In the genomic region with DNA sequence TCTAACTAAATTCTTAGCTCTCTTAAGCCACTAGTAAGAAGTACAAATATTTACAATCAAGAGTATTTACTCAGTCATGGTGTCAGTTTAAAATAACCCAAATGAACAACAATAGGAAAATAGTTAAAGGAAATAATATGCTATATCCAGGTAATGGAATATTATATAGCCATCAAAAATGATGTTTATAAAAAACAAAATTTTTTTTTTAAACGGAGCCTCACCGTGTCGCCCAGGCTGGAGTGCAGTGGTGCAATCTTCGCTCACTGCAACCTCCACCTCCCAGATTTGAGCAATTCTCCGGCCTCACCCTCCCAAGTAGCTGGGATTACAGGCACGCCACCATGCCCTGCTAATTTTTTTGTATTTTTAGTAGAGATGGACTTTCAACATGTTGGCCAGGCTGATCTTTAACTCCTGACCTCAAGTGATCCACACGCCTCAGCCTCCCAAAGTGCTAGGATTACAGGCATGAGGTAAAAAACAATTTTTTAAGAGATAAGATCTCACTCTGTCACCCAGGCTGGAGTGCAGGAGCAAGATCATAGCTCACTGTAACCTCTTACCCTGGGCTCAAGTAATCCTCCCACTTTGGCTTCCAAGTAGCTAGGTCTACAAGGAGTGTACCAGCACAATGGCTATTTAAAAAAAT, we compare ENCODE assay signal across 38 cellular contexts.
"Had no signal": no experiment of that assay in that cellular context is flagged by ENCODE, and none has a peak within 500 bp of the region (broad histone marks: within the 10 kb centered on the region; RNA-seq: fewer than 3 reads in every experiment).

No MANE protein-coding gene starts in this region.

- H3K27ac ChIP-seq: ascending aorta, cardiac muscle cell, VCaP had no signal

- H3K9me3 Mint-ChIP-seq: activated CD4-positive, alpha-beta memory T cell treated with anti-CD3 and anti-CD28 coated beads, Interleukin-2, amount 10 ng/mL, durations not matched to agents 7 days and 5 days; activated CD4-positive, alpha-beta T cell treated with anti-CD3 and anti-CD28 coated beads, Interleukin-2, amount 10 ng/mL, durations not matched to agents 7 days and 5 days; activated naive CD4-positive, alpha-beta T cell treated with anti-CD3 and anti-CD28 coated beads, Interleukin-2, amount 10 ng/mL, durations not matched to agents 7 days and 5 days; activated naive CD4-positive, alpha-beta T cell treated with anti-CD3 and anti-CD28 coated beads, Interleukin-2, amount 50 U/mL, for 24 hours; activated naive CD8-positive, alpha-beta T cell treated with anti-CD3 and anti-CD28 coated beads, Interleukin-2, amount 10 ng/mL, durations not matched to agents 7 days and 5 days; activated naive CD8-positive, alpha-beta T cell treated with anti-CD3 and anti-CD28 coated beads, Interleukin-2, amount 50 U/mL, for 24 hours; activated T-cell treated with anti-CD3 and anti-CD28 coated beads, Interleukin-2, amount 50 U/mL, for 24 hours; activated T-helper 2 cell treated with anti-CD3 and anti-CD28 coated beads, Interferon-gamma antibody, Interleukin-2, Interleukin-4, amounts not matched to agents 10 μg/mL and 5 μg/mL and 100 μg/mL, durations not matched to agents 14 hours and 24 hours and 36 hours; central memory CD8-positive, alpha-beta T cell; T-helper 2 cell treated with Interferon-gamma antibody and Interleukin-4, amounts not matched to agents 5 μg/mL and 100 μg/mL, for 36 hours had no signal

- FAIRE-seq: bronchial epithelial cell, TTC549 had no signal

- H3K4me3 ChIP-seq: ascending aorta, cardiac muscle cell had no signal

- H3K4me3 Mint-ChIP-seq: activated CD4-positive, alpha-beta memory T cell treated with anti-CD3 and anti-CD28 coated beads, Interleukin-2, amount 10 ng/mL, durations not matched to agents 7 days and 5 days; activated CD4-positive, alpha-beta T cell treated with anti-CD3 and anti-CD28 coated beads for 36 hours; activated CD4-positive, alpha-beta T cell treated with anti-CD3 and anti-CD28 coated beads, Interleukin-2, amount 10 ng/mL, durations not matched to agents 7 days and 5 days; activated CD8-positive, alpha-beta memory T cell treated with anti-CD3 and anti-CD28 coated beads, Interleukin-2, amount 10 ng/mL, durations not matched to agents 7 days and 5 days; activated CD8-positive, alpha-beta T cell treated with anti-CD3 and anti-CD28 coated beads, Interleukin-2, amount 10 ng/mL, durations not matched to agents 7 days and 5 days; activated naive CD4-positive, alpha-beta T cell treated with anti-CD3 and anti-CD28 coated beads, Interleukin-2, amount 10 ng/mL, durations not matched to agents 7 days and 5 days; activated naive CD4-positive, alpha-beta T cell treated with anti-CD3 and anti-CD28 coated beads, Interleukin-2, amount 50 U/mL, for 24 hours; activated naive CD8-positive, alpha-beta T cell; activated naive CD8-positive, alpha-beta T cell treated with anti-CD3 and anti-CD28 coated beads, Interleukin-2, amount 10 ng/mL, durations not matched to agents 7 days and 5 days; activated naive CD8-positive, alpha-beta T cell treated with anti-CD3 and anti-CD28 coated beads, Interleukin-2, amount 50 U/mL, for 24 hours; activated T-cell treated with anti-CD3 and anti-CD28 coated beads, Interleukin-2, amount 50 U/mL, for 24 hours; brain; central memory CD8-positive, alpha-beta T cell; T-helper 1 cell treated with Interleukin-12 subunit alpha and Interleukin-12 subunit beta and Interleukin-4 antibody, amounts not matched to agents 30 μg/mL and 1 μg/mL, for 36 hours; T-helper 2 cell treated with Interferon-gamma antibody and Interleukin-4, amounts not matched to agents 5 μg/mL and 100 μg/mL, for 36 hours had no signal

- H3K27me3 ChIP-seq: ascending aorta, cardiac muscle cell had no signal

- DNase-seq: activated CD4-positive, alpha-beta memory T cell treated with anti-CD3 and anti-CD28 coated beads, Interleukin-2, amount 10 ng/mL, durations not matched to agents 7 days and 5 days; activated CD4-positive, alpha-beta T cell treated with anti-CD3 and anti-CD28 coated beads for 1 hour; activated CD4-positive, alpha-beta T cell treated with anti-CD3 and anti-CD28 coated beads for 36 hours; activated CD4-positive, alpha-beta T cell treated with anti-CD3 and anti-CD28 coated beads for 48 hours; activated CD4-positive, alpha-beta T cell treated with anti-CD3 and anti-CD28 coated beads, Interleukin-2, amount 10 ng/mL, durations not matched to agents 7 days and 5 days; activated CD4-positive, alpha-beta T cell treated with anti-CD3 and anti-CD28 coated beads, Interleukin-2, amount 50 U/mL, for 48 hours; activated CD4-positive, CD25-positive, alpha-beta regulatory T cell; activated CD8-positive, alpha-beta memory T cell treated with anti-CD3 and anti-CD28 coated beads for 24 hours; activated CD8-positive, alpha-beta memory T cell treated with anti-CD3 and anti-CD28 coated beads, Interleukin-2, amount 10 ng/mL, durations not matched to agents 7 days and 5 days; activated CD8-positive, alpha-beta memory T cell treated with anti-CD3 and anti-CD28 coated beads, Interleukin-2, amount 50 U/mL, for 48 hours; activated CD8-positive, alpha-beta T cell treated with anti-CD3 and anti-CD28 coated beads, Interleukin-2, amount 10 ng/mL, durations not matched to agents 7 days and 5 days; activated effector memory CD4-positive, alpha-beta T cell treated with Interleukin-2 at 50 U/mL for 16 hours; activated gamma-delta T cell; activated naive CD4-positive, alpha-beta T cell treated with anti-CD3 and anti-CD28 coated beads, Interleukin-2, amount 10 ng/mL, durations not matched to agents 7 days and 5 days; activated naive CD4-positive, alpha-beta T cell treated with Interleukin-2 at 50 U/mL for 16 hours; activated naive CD8-positive, alpha-beta T cell treated with anti-CD3 and anti-CD28 coated beads, Interleukin-2, amount 10 ng/mL, durations not matched to agents 7 days and 5 days; activated naive CD8-positive, alpha-beta T cell treated with anti-CD3 and anti-CD28 coated beads, Interleukin-2, amount 50 U/mL, for 24 hours; activated T-cell treated with anti-CD3 and anti-CD28 coated beads, Interleukin-2, amount 50 U/mL, for 24 hours; activated T-cell treated with anti-CD3 and anti-CD28 coated beads, Interleukin-2, amount 50 U/mL, for 48 hours; amygdala; anterior cingulate cortex; caudate nucleus; cerebellar nuclear complex; T-helper 2 cell; T-helper 9 cell had no signal

- H3K4me1 Mint-ChIP-seq: activated CD4-positive, alpha-beta memory T cell treated with anti-CD3 and anti-CD28 coated beads, Interleukin-2, amount 10 ng/mL, durations not matched to agents 7 days and 5 days; activated CD4-positive, alpha-beta T cell treated with anti-CD3 and anti-CD28 coated beads for 36 hours; activated CD4-positive, alpha-beta T cell treated with anti-CD3 and anti-CD28 coated beads, Interleukin-2, amount 10 ng/mL, durations not matched to agents 7 days and 5 days; activated CD8-positive, alpha-beta memory T cell treated with anti-CD3 and anti-CD28 coated beads, Interleukin-2, amount 10 ng/mL, durations not matched to agents 7 days and 5 days; activated naive CD4-positive, alpha-beta T cell treated with anti-CD3 and anti-CD28 coated beads, Interleukin-2, amount 10 ng/mL, durations not matched to agents 7 days and 5 days; activated naive CD4-positive, alpha-beta T cell treated with anti-CD3 and anti-CD28 coated beads, Interleukin-2, amount 50 U/mL, for 24 hours; activated naive CD8-positive, alpha-beta T cell treated with anti-CD3 and anti-CD28 coated beads, Interleukin-2, amount 10 ng/mL, durations not matched to agents 7 days and 5 days; activated naive CD8-positive, alpha-beta T cell treated with anti-CD3 and anti-CD28 coated beads, Interleukin-2, amount 50 U/mL, for 24 hours; brain; central memory CD8-positive, alpha-beta T cell had no signal

- ATAC-seq: activated CD4-positive, alpha-beta T cell treated with anti-CD3 and anti-CD28 coated beads for 36 hours; activated CD4-positive, CD25-positive, alpha-beta regulatory T cell treated with anti-CD3 and anti-CD28 coated beads, Interleukin-2, amount 50 U/mL, for 24 hours; activated CD8-positive, alpha-beta memory T cell treated with anti-CD3 and anti-CD28 coated beads, Interleukin-2, amount 10 ng/mL, durations not matched to agents 7 days and 5 days; activated CD8-positive, alpha-beta T cell treated with anti-CD3 and anti-CD28 coated beads, Interleukin-2, amount 10 ng/mL, durations not matched to agents 7 days and 5 days; activated naive CD8-positive, alpha-beta T cell treated with anti-CD3 and anti-CD28 coated beads, Interleukin-2, amount 50 U/mL, for 24 hours had no signal

- H3K9me3 ChIP-seq: ascending aorta had no signal

- H3K36me3 ChIP-seq: cardiac muscle cell had no signal

- H3K27me3 Mint-ChIP-seq: activated CD4-positive, alpha-beta memory T cell treated with anti-CD3 and anti-CD28 coated beads, Interleukin-2, amount 10 ng/mL, durations not matched to agents 7 days and 5 days; activated CD4-positive, alpha-beta T cell treated with anti-CD3 and anti-CD28 coated beads, Interleukin-2, amount 10 ng/mL, durations not matched to agents 7 days and 5 days; brain had no signal

- H3K27ac Mint-ChIP-seq: activated CD4-positive, alpha-beta memory T cell treated with anti-CD3 and anti-CD28 coated beads, Interleukin-2, amount 10 ng/mL, durations not matched to agents 7 days and 5 days; activated CD4-positive, alpha-beta T cell treated with anti-CD3 and anti-CD28 coated beads for 36 hours; activated CD4-positive, alpha-beta T cell treated with anti-CD3 and anti-CD28 coated beads, Interleukin-2, amount 10 ng/mL, durations not matched to agents 7 days and 5 days; activated CD8-positive, alpha-beta memory T cell treated with anti-CD3 and anti-CD28 coated beads, Interleukin-2, amount 10 ng/mL, durations not matched to agents 7 days and 5 days; activated CD8-positive, alpha-beta T cell treated with anti-CD3 and anti-CD28 coated beads, Interleukin-2, amount 10 ng/mL, durations not matched to agents 7 days and 5 days; activated naive CD4-positive, alpha-beta T cell treated with anti-CD3 and anti-CD28 coated beads, Interleukin-2, amount 10 ng/mL, durations not matched to agents 7 days and 5 days; activated naive CD4-positive, alpha-beta T cell treated with anti-CD3 and anti-CD28 coated beads, Interleukin-2, amount 50 U/mL, for 24 hours; activated naive CD8-positive, alpha-beta T cell; activated naive CD8-positive, alpha-beta T cell treated with anti-CD3 and anti-CD28 coated beads, Interleukin-2, amount 10 ng/mL, durations not matched to agents 7 days and 5 days; activated naive CD8-positive, alpha-beta T cell treated with anti-CD3 and anti-CD28 coated beads, Interleukin-2, amount 50 U/mL, for 24 hours; activated T-cell treated with anti-CD3 and anti-CD28 coated beads, Interleukin-2, amount 50 U/mL, for 24 hours; activated T-helper 2 cell treated with anti-CD3 and anti-CD28 coated beads, Interferon-gamma antibody, Interleukin-2, Interleukin-4, amounts not matched to agents 10 μg/mL and 5 μg/mL and 100 μg/mL, durations not matched to agents 14 hours and 24 hours and 36 hours; brain; T-helper 1 cell treated with Interleukin-12 subunit alpha and Interleukin-12 subunit beta and Interleukin-4 antibody, amounts not matched to agents 30 μg/mL and 1 μg/mL, for 36 hours; T-helper 2 cell treated with Interferon-gamma antibody and Interleukin-4, amounts not matched to agents 5 μg/mL and 100 μg/mL, for 36 hours had no signal

- H3K36me3 Mint-ChIP-seq: activated CD8-positive, alpha-beta memory T cell treated with anti-CD3 and anti-CD28 coated beads, Interleukin-2, amount 10 ng/mL, durations not matched to agents 7 days and 5 days; activated naive CD4-positive, alpha-beta T cell treated with anti-CD3 and anti-CD28 coated beads, Interleukin-2, amount 10 ng/mL, durations not matched to agents 7 days and 5 days; activated naive CD4-positive, alpha-beta T cell treated with anti-CD3 and anti-CD28 coated beads, Interleukin-2, amount 50 U/mL, for 24 hours; activated naive CD8-positive, alpha-beta T cell; activated naive CD8-positive, alpha-beta T cell treated with anti-CD3 and anti-CD28 coated beads, Interleukin-2, amount 10 ng/mL, durations not matched to agents 7 days and 5 days had no signal
